Comparison of ENCODE assay signal across 8 cellular contexts in genomic region chr13:77429320-77430142, GRCh38.
DNase-seq lines count a peak whose midpoint lies in the region; ATAC-seq and TF ChIP-seq lines count a peak whose summit lies in the region.

No MANE protein-coding gene starts in this region.

- H3K9me3 Mint-ChIP-seq in activated B cell treated with CpG ODN at 0.5 μM for 24 hours = no peaks in the 10 kb centered on the region
- no peaks in the 10 kb centered on the region for H3K9me3 Mint-ChIP-seq in CD4-positive, alpha-beta T cell

- H3K4me1 Mint-ChIP-seq in activated B cell treated with CpG ODN at 0.5 μM for 24 hours = peaks cover 44% of the 10 kb centered on the region
- H3K4me1 Mint-ChIP-seq in CD4-positive, alpha-beta T cell (ENCODE audit: low read depth) = no peaks in the 10 kb centered on the region

- no peaks in the 10 kb centered on the region for H3K36me3 Mint-ChIP-seq in activated B cell treated with CpG ODN at 0.5 μM for 24 hours (ENCODE audit: low read depth)
- no peaks in the 10 kb centered on the region for H3K36me3 Mint-ChIP-seq in CD4-positive, alpha-beta T cell (ENCODE audit: low read depth)

- peak; percentile 6 for DNase-seq in activated gamma-delta T cell treated with anti-CD3 and anti-CD28 coated beads, Interleukin-2, amount 50 U/mL, for 16 hours (ENCODE audit: low read depth)
- DNase-seq in activated gamma-delta T cell treated with Interleukin-2 at 50 U/mL for 16 hours (no peak), activated B cell treated with CpG ODN at 0.5 μM for 24 hours (peak; percentile 22), NCI-H526 (lab: John Stamatoyannopoulos, UW) (no peak)
- DNase-seq in stimulated activated CD8-positive, alpha-beta memory T cell treated with anti-CD3 and anti-CD28 coated beads, Interleukin-7, amount 100 ng/mL, for 24 hours (ENCODE audit: low read depth) = peak; percentile 4
- no peak for DNase-seq in CD4-positive, alpha-beta T cell

- ATAC-seq in HG03045 (IDR thresholded peaks at IDR 0.05; ENCODE audit: unreplicated experiment) = peak; percentile 70
- ATAC-seq in activated B cell treated with CpG ODN at 0.5 μM for 24 hours (ENCODE audit: low read depth) = peak; percentile 91
- ATAC-seq in CD4-positive, alpha-beta T cell (ENCODE audit: poor library complexity) = no peak
- ATAC-seq in SK-N-SH treated with all-trans-retinoic acid at 6 μM for 48 hours = no peak

- H3K27ac Mint-ChIP-seq in activated B cell treated with CpG ODN at 0.5 μM for 24 hours = peak overlapping the region; percentile 99
- no peak overlapping the region for H3K27ac Mint-ChIP-seq in CD4-positive, alpha-beta T cell

- H3K27ac ChIP-seq in CD4-positive, alpha-beta T cell (ENCODE audit: low read depth, low read length) = no peak overlapping the region

- H3K4me3 Mint-ChIP-seq in activated B cell treated with CpG ODN at 0.5 μM for 24 hours = peak overlapping the region; percentile 75
- no peak overlapping the region for H3K4me3 Mint-ChIP-seq in CD4-positive, alpha-beta T cell

- H3K27me3 Mint-ChIP-seq in activated B cell treated with CpG ODN at 0.5 μM for 24 hours = no peaks in the 10 kb centered on the region
- no peaks in the 10 kb centered on the region for H3K27me3 Mint-ChIP-seq in CD4-positive, alpha-beta T cell

- intact Hi-C loops in activated B cell treated with CpG ODN at 0.5 μM for 24 hours (cut with micrococcal nuclease) = loop anchor here (1.0 to 2.0 kb wide), 10 partner anchors 14 to 245 kb away; no protein-coding TSS in a partner anchor
- intact Hi-C loops in CD4-positive, alpha-beta T cell (cut with DNase I, micrococcal nuclease) = no loop called here

- CTCF ChIA-PET in activated B cell treated with CpG ODN at 0.5 μM for 24 hours (lab: Charles Lee) = interaction anchor here (2.4 kb wide), 1 partner anchor 49 kb away, joined by 9 read pairs; no protein-coding TSS in a partner anchor
- CTCF ChIA-PET in CD4-positive, alpha-beta T cell (lab: Charles Lee) = no interaction called here

- H3K27me3 ChIP-seq in CD4-positive, alpha-beta T cell (ENCODE audit: control insufficient read depth, insufficient read depth, low read length) = peaks cover 4% of the 10 kb centered on the region

- no peaks in the 10 kb centered on the region for H3K9me3 ChIP-seq in CD4-positive, alpha-beta T cell (ENCODE audit: control insufficient read depth, low read length)

- no peak for TF ChIP-seq CTCF in activated B cell treated with CpG ODN at 0.5 μM for 24 hours (IDR thresholded peaks at IDR 0.05)
- no peak for TF ChIP-seq CTCF in CD4-positive, alpha-beta T cell (IDR thresholded peaks at IDR 0.05)

- POLR2A ChIA-PET in activated B cell treated with CpG ODN at 0.5 μM for 24 hours (lab: Charles Lee) = interaction anchor here (0.6 to 2.7 kb wide), 14 partner anchors 12 to 438 kb away, joined by 3 to 42 read pairs (median 6); partner anchors contain the start of genes CLN5 and MYCBP2
- POLR2A ChIA-PET in CD4-positive, alpha-beta T cell (lab: Charles Lee) = interaction anchor here (0.5 kb wide), 1 partner anchor 45 kb away, joined by 3 read pairs; no protein-coding TSS in a partner anchor

TF ChIP-seq in SK-N-SH treated with all-trans-retinoic acid at 6 μM for 48 hours, 23 proteins besides CTCF, POLR2A, EP300 and RAD21:
- no peak for TF ChIP-seq BACH2 (CRISPR knock-in tag; IDR thresholded peaks at IDR 0.05; ENCODE audit: borderline replicate concordance)
- TF ChIP-seq TOX (CRISPR knock-in tag; IDR thresholded peaks at IDR 0.05; ENCODE audit: borderline replicate concordance) = no peak
- no peak for TF ChIP-seq GLIS3 (CRISPR knock-in tag; IDR thresholded peaks at IDR 0.05)
- TF ChIP-seq ZNF8 (CRISPR knock-in tag; IDR thresholded peaks at IDR 0.05) = no peak
- no peak for TF ChIP-seq PATZ1 (CRISPR knock-in tag; IDR thresholded peaks at IDR 0.05; ENCODE audit: borderline replicate concordance)
- TF ChIP-seq OSR1 (CRISPR knock-in tag; IDR thresholded peaks at IDR 0.05) = no peak
- TF ChIP-seq ISL1 (CRISPR knock-in tag; IDR thresholded peaks at IDR 0.05) = no peak
TF ChIP-seq in SK-N-SH treated with all-trans-retinoic acid at 6 μM for 48 hours: peak in this region for 0.

Comparison
In these comparisons a context has a peak if more than half of its experiments do, and no peak if none do; other contexts are left out.
1. DNase-seq: peak in activated gamma-delta T cell treated with anti-CD3 and anti-CD28 coated beads, Interleukin-2, amount 50 U/mL, for 16 hours (single experiment), activated B cell treated with CpG ODN at 0.5 μM for 24 hours (single experiment) and stimulated activated CD8-positive, alpha-beta memory T cell treated with anti-CD3 and anti-CD28 coated beads, Interleukin-7, amount 100 ng/mL, for 24 hours (single experiment); none in activated gamma-delta T cell treated with Interleukin-2 at 50 U/mL for 16 hours (single experiment), CD4-positive, alpha-beta T cell (0 of 10) and NCI-H526 (0 of 2).
2. ATAC-seq: peak in HG03045 (single experiment) and activated B cell treated with CpG ODN at 0.5 μM for 24 hours (single experiment); none in CD4-positive, alpha-beta T cell (single experiment) and SK-N-SH treated with all-trans-retinoic acid at 6 μM for 48 hours (single experiment).